In the genomic region with DNA sequence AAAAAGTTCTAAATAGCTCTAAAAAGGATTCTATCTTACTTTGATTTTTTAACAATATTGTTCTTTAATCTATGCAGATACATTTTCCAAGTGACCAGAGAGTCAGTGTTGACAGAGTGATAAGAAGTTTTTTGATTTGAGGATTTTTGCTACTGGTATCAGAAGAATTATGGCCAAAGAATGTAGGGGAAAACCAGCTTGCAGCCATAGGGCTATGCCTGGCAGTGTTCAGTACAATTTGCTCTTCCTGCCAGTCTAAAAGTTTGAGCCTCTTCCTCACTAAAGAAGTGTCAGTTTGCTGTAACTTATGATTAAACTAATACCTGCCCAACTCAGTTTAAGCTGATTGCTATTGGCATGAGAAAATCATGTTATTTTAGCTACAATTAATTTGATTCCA, we compare ENCODE assay signal across 20 cellular contexts. TPM values are rescaled to one million over a fixed set of nuclear protein-coding genes. Genes with fewer than 3 reads are reported as not detected.
A peak's percentile ranks its signal among the peaks of the same experiment; 100 is the strongest.
DNase-seq lines count a peak whose midpoint lies in the region; ATAC-seq, FAIRE-seq and TF ChIP-seq lines count a peak whose summit lies in the region.
"Had no signal": no experiment of that assay in that cellular context is flagged by ENCODE, and none has a peak within 500 bp of the region (broad histone marks: within the 10 kb centered on the region; RNA-seq: fewer than 3 reads in every experiment).

No MANE protein-coding gene starts in this region.

- H3K4me3 Mint-ChIP-seq in HFFc6 = no peak overlapping the region
- H3K4me3 Mint-ChIP-seq: B cell; CD4-positive, alpha-beta memory T cell; H9; IgD-negative memory B cell had no signal

- BruUV-seq in Panc1 (replicated peaks; lab: Mats Ljungman, UMichigan) = no TSS peak

- no peak for TF ChIP-seq EP300 in A549 (IDR thresholded peaks at IDR 0.05)

- H3K9me3 Mint-ChIP-seq in HFFc6 = no peaks in the 10 kb centered on the region
- H3K9me3 Mint-ChIP-seq: CD4-positive, alpha-beta memory T cell; H9; IgD-negative memory B cell had no signal

- H3K4me1 ChIP-seq in A549 (peaks cover 3% of the 10 kb centered on the region; the same call in 1 of the 3 replicates), Panc1 (ENCODE audit: control insufficient read depth, insufficient read depth, low read length) (no peaks in the 10 kb centered on the region), uterus (no peaks in the 10 kb centered on the region)

- no peak for FAIRE-seq in A549 (lab: Jason Lieb, UNC)
- FAIRE-seq: D721Med had no signal

- H3K4me1 Mint-ChIP-seq in HFFc6 (ENCODE audit: low read depth) = peaks cover 58% of the 10 kb centered on the region
- H3K4me1 Mint-ChIP-seq: B cell; CD4-positive, alpha-beta memory T cell; IgD-negative memory B cell had no signal

- peaks cover 1% of the 10 kb centered on the region; the same call in 1 of the 2 replicates for H3K27me3 Mint-ChIP-seq in HFFc6 (ENCODE audit: insufficient read depth)

- intact Hi-C loops in Panc1 (cut with micrococcal nuclease; ENCODE audit: unreplicated experiment) = no loop called here
- intact Hi-C loops in uterus (cut with DNase I; ENCODE audit: low total_unique reads) = no loop called here

- TF ChIP-seq CTCF in A549 (IDR thresholded peaks at IDR 0.05) (no peak), HFFc6 (IDR thresholded peaks at IDR 0.05) (no peak), Panc1 (IDR thresholded peaks at IDR 0.05) (no peak), fibroblast of pulmonary artery (IDR thresholded peaks at IDR 0.05; ENCODE audit: low read length, missing control alignments) (no peak), brain microvascular endothelial cell (IDR thresholded peaks at IDR 0.05; ENCODE audit: low read depth, low read length, missing control alignments) (no peak), uterus (IDR thresholded peaks at IDR 0.05) (no peak)

- no peak for TF ChIP-seq RAD21 in A549 (conservative IDR thresholded peaks at IDR 0.05 in 1 of 2, IDR thresholded peaks at IDR 0.05 in 1 of 2)

- in situ Hi-C loops in Panc1 (cut with HindIII; ENCODE audit: low pct_unique_long_range_greater_than_20kb, low sequenced_read_pairs) = no loop called here
- in situ Hi-C loops in brain microvascular endothelial cell (cut with HindIII; ENCODE audit: low pct_ligation_motif_present, low sequenced_read_pairs) = no loop called here

- H3K4me3 ChIP-seq in A549 (no peak overlapping the region), Panc1 (ENCODE audit: low read depth in 2 of 2, low read length in 2 of 2) (no peak overlapping the region), fibroblast of pulmonary artery (replicated peaks; ENCODE audit: low read depth, low read length) (no peak overlapping the region), brain microvascular endothelial cell (ENCODE audit: low read depth, low read length) (no peak overlapping the region), uterus (no peak overlapping the region)
- H3K4me3 ChIP-seq: GM23248 had no signal

- DNase-seq in A549 (ENCODE audit: low read depth in 1 of 2, low spot score in 1 of 2) (no peak), HFFc6 (no peak), Panc1 (ENCODE audit: low read depth, low spot score) (no peak), fibroblast of pulmonary artery (ENCODE audit: low read depth) (peak; percentile 12), cerebellar nuclear complex (lab: John Stamatoyannopoulos, UW) (no peak), brain microvascular endothelial cell (no peak), uterus (no peak), T-helper 2 cell (no peak)
- DNase-seq: 8988T; CD4-positive, alpha-beta memory T cell; DMS153; DND-41; GF-D8; GM23248; H9; KG1 had no signal

- TF ChIP-seq POLR2A in A549 (IDR thresholded peaks at IDR 0.05; ENCODE audit: low read length) = no peak
- no peak for TF ChIP-seq POLR2A in uterus (IDR thresholded peaks at IDR 0.05)

- peaks cover 26% of the 10 kb centered on the region for H3K36me3 Mint-ChIP-seq in HFFc6 (ENCODE audit: low read depth)
- H3K36me3 Mint-ChIP-seq: CD4-positive, alpha-beta memory T cell; IgD-negative memory B cell had no signal

- H3K27me3 ChIP-seq in Panc1 (ENCODE audit: control insufficient read depth, insufficient read depth, low read length) (no peaks in the 10 kb centered on the region), brain microvascular endothelial cell (replicated peaks) (no peaks in the 10 kb centered on the region), uterus (no peaks in the 10 kb centered on the region)

- peak overlapping the region; percentile 17; the same call in 1 of the 3 replicates for H3K4me2 ChIP-seq in A549

- no peaks in the 10 kb centered on the region for H3K36me3 ChIP-seq in Panc1 (ENCODE audit: control insufficient read depth, insufficient read depth, low read length)
- H3K36me3 ChIP-seq in brain microvascular endothelial cell (replicated peaks) = no peaks in the 10 kb centered on the region
- H3K36me3 ChIP-seq in uterus = no peaks in the 10 kb centered on the region

- H3K9me3 ChIP-seq in A549 (no peaks in the 10 kb centered on the region), Panc1 (ENCODE audit: control insufficient read depth, insufficient read depth, low read depth, low read length) (no peaks in the 10 kb centered on the region), uterus (no peaks in the 10 kb centered on the region)

- no peak for ATAC-seq in A549
- ATAC-seq in Panc1 = peak; percentile 63

- no peak overlapping the region for H3K27ac ChIP-seq in A549
- no peak overlapping the region for H3K27ac ChIP-seq in Panc1 (ENCODE audit: low read length)
- no peak overlapping the region for H3K27ac ChIP-seq in brain microvascular endothelial cell
- H3K27ac ChIP-seq in uterus = no peak overlapping the region
- H3K27ac ChIP-seq: C4-2B, GM23248 had no signal

- CTCF ChIA-PET in A549 (lab: Yijun Ruan, JAX) (interaction anchor here (0.6 to 1.6 kb wide), 3 partner anchors 9 to 40 kb away, joined by 3 to 4 read pairs (median 3); no protein-coding TSS in a partner anchor), Panc1 (lab: Charles Lee) (interaction anchor here (0.6 kb wide), 2 partner anchors 66 to 1059 kb away, joined by 3 to 4 read pairs; no protein-coding TSS in a partner anchor)

- H3K27ac Mint-ChIP-seq in HFFc6 = 0 out of 2 replicates have a peak overlapping the region, but pooled peaks have one; percentile 50
- H3K27ac Mint-ChIP-seq: B cell; CD4-positive, alpha-beta memory T cell; IgD-negative memory B cell had no signal

- POLR2A ChIA-PET in A549 (lab: Yijun Ruan, JAX) (no interaction called here), Panc1 (lab: Charles Lee) (no interaction called here)

TF ChIP-seq in A549, 52 proteins besides CTCF, POLR2A, EP300 and RAD21:
- TF ChIP-seq CHD4 (IDR thresholded peaks at IDR 0.05; ENCODE audit: borderline replicate concordance) = no peak
- TF ChIP-seq ZC3H11A (IDR thresholded peaks at IDR 0.05) = no peak
- TF ChIP-seq ZSCAN20 (CRISPR knock-in tag; IDR thresholded peaks at IDR 0.05) = no peak
- no peak for TF ChIP-seq POLR2AphosphoS2 (conservative IDR thresholded peaks at IDR 0.05; ENCODE audit: low read length)
- no peak for TF ChIP-seq ZFP36 (IDR thresholded peaks at IDR 0.05; ENCODE audit: borderline replicate concordance, partially characterized antibody)
- TF ChIP-seq CHD2 (IDR thresholded peaks at IDR 0.05; ENCODE audit: low read length, partially characterized antibody) = no peak
- TF ChIP-seq TFCP2L1 (CRISPR knock-in tag; IDR thresholded peaks at IDR 0.05) = no peak
- TF ChIP-seq ZNF302 (CRISPR knock-in tag; IDR thresholded peaks at IDR 0.05) = no peak
- TF ChIP-seq, protein P1, sequence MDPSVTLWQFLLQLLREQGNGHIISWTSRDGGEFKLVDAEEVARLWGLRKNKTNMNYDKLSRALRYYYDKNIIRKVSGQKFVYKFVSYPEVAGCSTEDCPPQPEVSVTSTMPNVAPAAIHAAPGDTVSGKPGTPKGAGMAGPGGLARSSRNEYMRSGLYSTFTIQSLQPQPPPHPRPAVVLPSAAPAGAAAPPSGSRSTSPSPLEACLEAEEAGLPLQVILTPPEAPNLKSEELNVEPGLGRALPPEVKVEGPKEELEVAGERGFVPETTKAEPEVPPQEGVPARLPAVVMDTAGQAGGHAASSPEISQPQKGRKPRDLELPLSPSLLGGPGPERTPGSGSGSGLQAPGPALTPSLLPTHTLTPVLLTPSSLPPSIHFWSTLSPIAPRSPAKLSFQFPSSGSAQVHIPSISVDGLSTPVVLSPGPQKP (IDR thresholded peaks at IDR 0.05; ENCODE audit: low read depth, low read length) = no peak
- TF ChIP-seq JUNB (IDR thresholded peaks at IDR 0.05) = no peak
- TF ChIP-seq SREBF2 (IDR thresholded peaks at IDR 0.05) = no peak
- no peak for TF ChIP-seq GATA3 (IDR thresholded peaks at IDR 0.05; ENCODE audit: borderline replicate concordance)
- TF ChIP-seq RFX5 (IDR thresholded peaks at IDR 0.05) = no peak
- no peak for TF ChIP-seq MYC (IDR thresholded peaks at IDR 0.05; ENCODE audit: borderline replicate concordance, low read length)
- TF ChIP-seq, protein P2, sequence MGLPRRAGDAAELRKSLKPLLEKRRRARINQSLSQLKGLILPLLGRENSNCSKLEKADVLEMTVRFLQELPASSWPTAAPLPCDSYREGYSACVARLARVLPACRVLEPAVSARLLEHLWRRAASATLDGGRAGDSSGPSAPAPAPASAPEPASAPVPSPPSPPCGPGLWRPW (IDR thresholded peaks at IDR 0.05) = no peak
- no peak for TF ChIP-seq NR3C1 (IDR thresholded peaks at IDR 0.05)
- no peak for TF ChIP-seq FOSL2 (IDR thresholded peaks at IDR 0.05)
- TF ChIP-seq FOSL2 (CRISPR knock-in tag; IDR thresholded peaks at IDR 0.05) = no peak

RNA-seq across cellular contexts. Expression of a gene that starts 35.3 kb away (rescaled TPM):
- 0.82 and 0.93 TPM in 2 replicates for polyA plus RNA-seq in A549 (2011; rRNA removed)
- 0.15 and 0.18 TPM in 2 replicates for polyA plus RNA-seq in A549 (2012; cell fraction: cytosol; rRNA removed)
- 0.06 and 0.09 TPM in 2 replicates for polyA plus RNA-seq in A549 (2012; cell fraction: nucleus; rRNA removed)
- 0.71 to 0.90 TPM (median 0.80 TPM) in 3 replicates for polyA plus RNA-seq in A549 (2017; fragmentation: RNase III; extraction: RNeasy Plus Mini Kit Qiagen cat#74134 plus additional on column Dnase treatment)
- 0.10 and 0.12 TPM in 2 replicates for polyA minus RNA-seq in A549 (2011; rRNA and poly(A)+ RNA removed)
- 1 to 10 TPM; 1.2 to 2.0 (median 1.3) TPM for total RNA-seq in HFFc6 (2021; fragmentation: NEBNext Ultra II Directional; extraction: Animal tissue kit (Norgen Biotek cat#: 25700))
- 1.4 TPM for total RNA-seq in Panc1 (2021; ENCODE audit: unreplicated experiment)
- 0.96 TPM for polyA plus RNA-seq in Panc1 (2012; ENCODE audit: insufficient read length)
- 1 to 10 TPM in 3 of 4 donors, under 1 TPM in 1; 0.77 to 4.3 (median 2.6) TPM for total RNA-seq in uterus
